In the genomic region with DNA sequence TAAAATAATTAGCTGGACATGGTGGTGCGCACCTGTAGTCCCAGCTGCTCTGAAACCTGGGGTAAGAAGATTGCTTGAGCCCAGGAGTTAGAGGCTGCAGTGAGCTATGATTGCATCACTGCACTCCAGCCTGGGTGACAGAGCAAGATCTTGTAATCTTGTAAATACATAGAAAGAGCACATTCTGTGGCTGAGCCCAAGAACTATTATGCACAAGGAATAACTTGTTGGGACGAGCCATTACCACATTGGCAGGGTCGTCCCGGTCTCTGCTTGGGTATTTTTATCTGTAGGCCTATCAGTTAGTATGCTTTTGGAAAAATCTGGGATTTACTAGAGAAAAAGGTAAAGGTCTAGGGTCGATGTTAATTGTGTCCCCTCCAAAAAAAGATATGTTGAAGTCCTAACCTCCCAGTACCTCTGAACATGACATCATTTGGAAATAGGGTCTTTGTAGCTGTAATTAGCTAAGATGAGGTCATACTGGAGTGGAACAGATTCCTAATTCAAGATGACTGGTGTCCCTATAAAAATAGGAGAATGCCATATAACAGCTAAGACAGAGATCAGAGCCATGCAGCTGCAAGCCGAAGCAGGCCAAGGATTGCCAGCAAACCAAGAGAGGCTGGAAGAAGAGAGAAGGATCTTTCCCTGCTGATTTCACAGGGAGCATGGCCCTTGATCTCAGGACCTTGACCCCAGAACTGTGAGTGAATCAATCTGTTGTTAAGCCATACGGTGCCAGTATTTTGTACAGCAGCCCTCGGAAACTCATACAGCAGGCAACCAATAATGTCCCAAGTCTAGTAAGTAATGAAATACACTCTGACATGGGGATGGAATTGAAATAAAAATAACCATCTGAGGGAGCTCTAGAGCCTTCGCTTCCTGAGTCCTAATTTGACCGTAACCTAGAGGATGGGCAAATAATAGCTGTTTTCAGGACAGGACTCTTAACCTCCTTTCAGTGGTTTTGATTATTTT, we compare ENCODE assay signal across 10 cellular contexts. TPM values are rescaled to one million over a fixed set of nuclear protein-coding genes. Genes with fewer than 3 reads are reported as not detected.
DNase-seq lines count a peak whose midpoint lies in the region; ATAC-seq, FAIRE-seq and TF ChIP-seq lines count a peak whose summit lies in the region.
"Had no signal": no experiment of that assay in that cellular context is flagged by ENCODE, and none has a peak within 500 bp of the region (broad histone marks: within the 10 kb centered on the region; RNA-seq: fewer than 3 reads in every experiment).

No MANE protein-coding gene starts in this region.

- no peak overlapping the region for H2AK5ac ChIP-seq in H9 (ENCODE audit: insufficient read length, low read length)

- H2BK12ac ChIP-seq in H9 (ENCODE audit: insufficient read length, low read depth, low read length): no peak overlapping the region

- no peak overlapping the region for H4K91ac ChIP-seq in H9 (ENCODE audit: insufficient read length, low read depth, low read length)

- H3K18ac ChIP-seq in H9 (ENCODE audit: insufficient read length, low read depth, low read length): no peak overlapping the region

- no peak overlapping the region for H2AFZ ChIP-seq in H9 (ENCODE audit: low read length)

- no peak for ATAC-seq in HG02610 (IDR thresholded peaks at IDR 0.05; ENCODE audit: unreplicated experiment)
- no peak for ATAC-seq in GM21360 (IDR thresholded peaks at IDR 0.05; ENCODE audit: unreplicated experiment)
- ATAC-seq: activated CD4-positive, alpha-beta T cell treated with anti-CD3 and anti-CD28 coated beads for 36 hours had no signal

- H3K4me2 ChIP-seq in H9 (ENCODE audit: insufficient read depth, insufficient read length, low read length): no peak overlapping the region

- no peaks in the 10 kb centered on the region; a peak in 1 of 5 replicates for H3K9me3 Mint-ChIP-seq in H9

- H3K9ac ChIP-seq in H9 (ENCODE audit: extremely low read depth, insufficient read length, low read length) (no peak overlapping the region), kidney (ENCODE audit: low read length in 2 of 2) (no peak overlapping the region)

- TF ChIP-seq EP300 in esophagus muscularis mucosa (IDR thresholded peaks at IDR 0.05): no peak

- WGBS in H9 (ENCODE audit: extremely low coverage, insufficient read length, low lambda C conversion rate): no CpG with 5 or more reads among the region's 10 CpGs
- 81% methylated on average over 10 of the region's 10 CpGs for WGBS in esophagus muscularis mucosa

- no peak overlapping the region for H3K23ac ChIP-seq in H9 (ENCODE audit: insufficient read length, low read depth, low read length)

- DNase-seq in A673 (ENCODE audit: low spot score) (peak; percentile 17), H9 (no peak), kidney (peak; percentile 80), NCI-H2081 treated with DMSO at 0.1 percent for 48 hours (lab: John Stamatoyannopoulos, UW) (no peak), esophagus muscularis mucosa (ENCODE audit: extremely low spot score) (no peak)
- DNase-seq: activated CD4-positive, alpha-beta T cell treated with anti-CD3 and anti-CD28 coated beads for 36 hours; KG1 had no signal

- TF ChIP-seq POLR2A in esophagus muscularis mucosa (IDR thresholded peaks at IDR 0.05; ENCODE audit: low read depth): no peak

- H2BK15ac ChIP-seq in H9 (ENCODE audit: low read depth, low read length): no peak overlapping the region

- H3K4ac ChIP-seq in H9 (ENCODE audit: low read depth, low read length): no peak overlapping the region

- H3K4me3 Mint-ChIP-seq in H9: no peak overlapping the region
- H3K4me3 Mint-ChIP-seq: activated CD4-positive, alpha-beta T cell treated with anti-CD3 and anti-CD28 coated beads for 36 hours had no signal

- H3K27me3 ChIP-seq in A673 (replicated peaks; ENCODE audit: insufficient read depth, low read depth, low read length, poor library complexity): no peaks in the 10 kb centered on the region
- H3K27me3 ChIP-seq in H9 (ENCODE audit: insufficient read depth, low read length): no peaks in the 10 kb centered on the region
- H3K27me3 ChIP-seq in esophagus muscularis mucosa: peaks cover 0 to 16% (median 0%) of the 10 kb centered on the region in 4 donors

- intact Hi-C loops in A673 (cut with micrococcal nuclease; ENCODE audit: unreplicated experiment) (no loop called here), kidney (cut with DNase I) (no loop called here), esophagus muscularis mucosa (cut with DNase I) (no loop called here)

- no peak overlapping the region for H4K5ac ChIP-seq in H9 (ENCODE audit: insufficient read length, low read depth, low read length)

- H3K79me2 ChIP-seq in H9 (ENCODE audit: insufficient read depth, low read length): no peaks in the 10 kb centered on the region

- peak; percentile 41 for FAIRE-seq in kidney (lab: Jason Lieb, UNC)

- CTCF ChIA-PET in A673 (lab: Charles Lee): no interaction called here

- no peak overlapping the region for H3T11ph ChIP-seq in H9 (ENCODE audit: low read length)

- H3K36me3 ChIP-seq in A673 (ENCODE audit: insufficient read depth, low read length, poor library complexity, severe bottlenecking) (no peaks in the 10 kb centered on the region), kidney (ENCODE audit: control insufficient read depth in 1 of 2, insufficient read depth in 2 of 2, low read length in 2 of 2) (no peaks in the 10 kb centered on the region), esophagus muscularis mucosa (no peaks in the 10 kb centered on the region)

- H3K9me3 ChIP-seq in A673 (ENCODE audit: low read depth, low read length, poor library complexity, severe bottlenecking) (no peaks in the 10 kb centered on the region), H9 (ENCODE audit: control insufficient read depth, low read depth, low read length) (no peaks in the 10 kb centered on the region), kidney (ENCODE audit: control insufficient read depth in 1 of 2, low read length in 2 of 2) (no peaks in the 10 kb centered on the region), esophagus muscularis mucosa (no peaks in the 10 kb centered on the region)

- H3K4me3 ChIP-seq in A673 (ENCODE audit: low read depth, low read length, poor library complexity, severe bottlenecking) (no peak overlapping the region), WI38 (ENCODE audit: low read depth, low read length) (no peak overlapping the region), kidney (ENCODE audit: low read length in 2 of 2) (no peak overlapping the region), esophagus muscularis mucosa (no peak overlapping the region)

- no peak overlapping the region for H3K56ac ChIP-seq in H9 (ENCODE audit: insufficient read length, low read depth, low read length)

- no peak overlapping the region for H3K27ac ChIP-seq in A673 (ENCODE audit: low read depth, low read length, poor library complexity, severe bottlenecking)
- H3K27ac ChIP-seq in H9 (ENCODE audit: insufficient read length, low read depth, low read length): no peak overlapping the region
- H3K27ac ChIP-seq in kidney (ENCODE audit: low read depth in 2 of 2, low read length in 2 of 2): no peak overlapping the region
- no peak overlapping the region for H3K27ac ChIP-seq in esophagus muscularis mucosa (replicated peaks in 1 of 4)

- H3K79me1 ChIP-seq in H9 (ENCODE audit: insufficient read depth, low read depth, low read length, poor library complexity, severe bottlenecking): no peaks in the 10 kb centered on the region

- peaks cover 1% of the 10 kb centered on the region; the same call in 1 of the 2 replicates for H3K27me3 Mint-ChIP-seq in H9 (ENCODE audit: low read depth)
- H3K27me3 Mint-ChIP-seq: activated CD4-positive, alpha-beta T cell treated with anti-CD3 and anti-CD28 coated beads for 36 hours had no signal

- H3K4me1 ChIP-seq in A673 (ENCODE audit: insufficient read depth, low read length, poor library complexity, severe bottlenecking): no peaks in the 10 kb centered on the region
- no peaks in the 10 kb centered on the region for H3K4me1 ChIP-seq in H9 (ENCODE audit: insufficient read depth, low read length)
- H3K4me1 ChIP-seq in kidney (ENCODE audit: control insufficient read depth in 1 of 2, insufficient read depth in 1 of 2, low read depth in 1 of 2, low read length in 2 of 2): no peaks in the 10 kb centered on the region
- no peaks in the 10 kb centered on the region for H3K4me1 ChIP-seq in esophagus muscularis mucosa

- POLR2A ChIA-PET in A673 (lab: Charles Lee; ENCODE audit: low non-redundant PET): no interaction called here

- no TSS peak for BruUV-seq in A673 (replicated peaks; lab: Mats Ljungman, UMichigan)

- no peak overlapping the region for H2BK120ac ChIP-seq in H9 (ENCODE audit: low read depth, low read length, poor library complexity, severe bottlenecking)

- H4K8ac ChIP-seq in H9 (replicated peaks; ENCODE audit: insufficient read length, low read depth, low read length): no peak overlapping the region

- no peak overlapping the region for H2BK5ac ChIP-seq in H9 (ENCODE audit: insufficient read length, low read length)

- peak; percentile 46 for TF ChIP-seq CTCF in A673 (conservative IDR thresholded peaks at IDR 0.05; ENCODE audit: low read depth, low read length)
- TF ChIP-seq CTCF in H9 (conservative IDR thresholded peaks at IDR 0.05): peak; percentile 55
- 0 out of 2 replicates have a peak, but pooled peaks have one; percentile 9 for TF ChIP-seq CTCF in WI38 (IDR thresholded peaks at IDR 0.05; ENCODE audit: low read depth, low read length)
- peak; percentile 26 for TF ChIP-seq CTCF in kidney (IDR thresholded peaks at IDR 0.05; ENCODE audit: borderline replicate concordance, extremely low read depth, insufficient read depth)
- TF ChIP-seq CTCF in esophagus muscularis mucosa (IDR thresholded peaks at IDR 0.05): peak in 1 of 3 experiments; percentile 17

- no peaks in the 10 kb centered on the region for H4K20me1 ChIP-seq in H9 (ENCODE audit: control insufficient read depth, insufficient read depth, insufficient read length)

- no peak overlapping the region for H2BK20ac ChIP-seq in H9 (ENCODE audit: low read depth, low read length, poor library complexity, severe bottlenecking)

- no peak overlapping the region for H3K14ac ChIP-seq in H9 (ENCODE audit: insufficient read depth, low read length)

- peaks cover 2 to 4% of the 10 kb centered on the region in 2 experiments; a peak in 2 of 4 replicates for H3K4me1 Mint-ChIP-seq in H9

- H3K23me2 ChIP-seq in H9 (ENCODE audit: insufficient read length, low read depth, low read length, poor library complexity, severe bottlenecking): no peaks in the 10 kb centered on the region

- H3K27ac Mint-ChIP-seq in H9: no peak overlapping the region
- H3K27ac Mint-ChIP-seq: activated CD4-positive, alpha-beta T cell treated with anti-CD3 and anti-CD28 coated beads for 36 hours had no signal

- H3K36me3 Mint-ChIP-seq in H9 (ENCODE audit: insufficient read depth in 1 of 3, low read depth in 3 of 3): no peaks in the 10 kb centered on the region

RNA-seq across cellular contexts. Expression of a gene that starts 28.3 kb away (rescaled TPM):
- total RNA-seq in A673 (2021): 5.0 and 7.1 TPM in 2 replicates
- 16.5 and 20.7 TPM in 2 replicates for total RNA-seq in H9 (2021)
- 23.4 TPM for total RNA-seq in kidney
- polyA plus RNA-seq in kidney (ENCODE audit: insufficient read depth, low read depth, low replicate concordance): 71.7 TPM
- 10 to 100 TPM in 2 of 4 donors, 1 to 10 TPM in 2; 7.5 to 11.7 (median 9.4) TPM for total RNA-seq in esophagus muscularis mucosa

Comparison
In these comparisons a context has a peak if more than half of its experiments do, and no peak if none do; other contexts are left out.
1. DNase-seq: peak in A673 (single experiment) and kidney (single experiment); none in H9 (single experiment), NCI-H2081 treated with DMSO at 0.1 percent for 48 hours (single experiment) and esophagus muscularis mucosa (single experiment).